ENCODE assay signal across 22 cellular contexts in the genomic region with DNA sequence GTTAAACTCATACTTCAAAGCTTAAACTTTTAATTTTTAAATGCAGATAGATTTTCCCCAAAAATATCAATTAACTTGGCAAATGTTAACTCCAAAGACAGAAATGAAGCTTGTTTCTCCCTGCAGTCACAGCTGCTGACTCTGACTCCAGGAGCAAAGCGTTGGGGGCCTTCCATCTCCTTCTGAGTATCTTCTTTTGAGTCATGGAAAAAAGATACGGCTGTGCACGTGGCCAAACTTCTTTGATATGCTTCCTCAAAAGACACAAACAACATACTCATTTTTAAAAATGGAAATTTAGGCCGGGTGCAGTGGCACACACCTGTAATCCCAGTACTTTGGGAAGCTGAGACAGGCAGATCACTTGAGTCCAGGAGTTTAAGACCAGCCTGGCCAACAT. TPM values are rescaled to one million over a fixed set of nuclear protein-coding genes. Genes with fewer than 3 reads are reported as not detected.
DNase-seq lines count a peak whose midpoint lies in the region; ATAC-seq, FAIRE-seq and TF ChIP-seq lines count a peak whose summit lies in the region.
"Had no signal": no experiment of that assay in that cellular context is flagged by ENCODE, and none has a peak within 500 bp of the region (broad histone marks: within the 10 kb centered on the region; RNA-seq: fewer than 3 reads in every experiment).

No MANE protein-coding gene starts in this region.

- no peak for DNase-seq in activated CD4-positive, alpha-beta T cell treated with anti-CD3 and anti-CD28 coated beads, Interleukin-2, amount 10 ng/mL, durations not matched to agents 24 days and 14 days
- no peak for DNase-seq in activated CD4-positive, alpha-beta T cell treated with anti-CD3 and anti-CD28 coated beads for 48 hours
- no peak for DNase-seq in HepG2 (ENCODE audit: low spot score)
- DNase-seq in right lobe of liver, result no peak
- DNase-seq in nephron progenitor cell, result no peak
- no peak for DNase-seq in germinal center (ENCODE audit: low spot score)
- no peak for DNase-seq in DMS114 treated with DMSO at 0.1 percent for 48 hours (lab: John Stamatoyannopoulos, UW; ENCODE audit: unreplicated experiment)
- DNase-seq: CD4-positive, alpha-beta T cell; CD8-positive, alpha-beta memory T cell; DMS 273 treated with DMSO at 0.1 percent for 48 hours; DMS53; DMS79 treated with DMSO at 0.1 percent for 48 hours; GF-D8; GOT3; HFFc6 had no signal

- H3K27ac ChIP-seq in HepG2 (ENCODE audit: extremely low read length, insufficient read depth, low read length) (no peak overlapping the region), right lobe of liver (no peak overlapping the region), OCI-LY3 (ENCODE audit: low read length) (no peak overlapping the region; the same call in 1 of the 2 replicates)

- intact Hi-C loops in activated CD4-positive, alpha-beta T cell treated with anti-CD3 and anti-CD28 coated beads, Interleukin-2, amount 10 ng/mL, durations not matched to agents 24 days and 14 days (cut with micrococcal nuclease), result no loop called here
- intact Hi-C loops in HepG2 (cut with micrococcal nuclease; ENCODE audit: unreplicated experiment), result no loop called here
- intact Hi-C loops in right lobe of liver (cut with DNase I), result no loop called here

- H3K36me3 ChIP-seq in HepG2 (replicated peaks in 1 of 2; ENCODE audit: control insufficient read depth in 1 of 2, insufficient read depth in 2 of 2, low read length in 2 of 2) (0 out of 5 replicates have a peak, but pooled peaks cover 0 to 1% of the 10 kb centered on the region in 2 experiments), right lobe of liver (no peaks in the 10 kb centered on the region), OCI-LY3 (replicated peaks; ENCODE audit: low read depth, low read length) (no peaks in the 10 kb centered on the region)
- H3K36me3 ChIP-seq: HAP-1 had no signal

- TF ChIP-seq POLR2A in HepG2 (IDR thresholded peaks at IDR 0.05; ENCODE audit: insufficient read depth in 1 of 2, low read depth in 2 of 2, low read length in 2 of 2), result no peak
- no peak for TF ChIP-seq POLR2A in right lobe of liver (IDR thresholded peaks at IDR 0.05)

- H3K9me3 ChIP-seq in HepG2 (ENCODE audit: low read length) (no peaks in the 10 kb centered on the region), right lobe of liver (no peaks in the 10 kb centered on the region), OCI-LY3 (ENCODE audit: insufficient read depth, low read length) (no peaks in the 10 kb centered on the region)
- H3K9me3 ChIP-seq: HAP-1 had no signal

- ATAC-seq in HepG2 (no peak), right lobe of liver (no peak)

- no peak for TF ChIP-seq RAD21 in HepG2 (CRISPR knock-in tag; IDR thresholded peaks at IDR 0.05)

- H4K20me1 ChIP-seq in HepG2 (ENCODE audit: insufficient read depth, low read length) (no peaks in the 10 kb centered on the region), OCI-LY3 (ENCODE audit: insufficient read depth, low read length) (no peaks in the 10 kb centered on the region)

- H3K4me1 Mint-ChIP-seq in activated CD4-positive, alpha-beta T cell treated with anti-CD3 and anti-CD28 coated beads, Interleukin-2, amount 10 ng/mL, durations not matched to agents 24 days and 14 days, result peaks cover 3% of the 10 kb centered on the region
- peaks cover 13% of the 10 kb centered on the region for H3K4me1 Mint-ChIP-seq in nephron progenitor cell

- POLR2A ChIA-PET in HepG2 (lab: Yijun Ruan, JAX), result no interaction called here

- H3K4me2 ChIP-seq in HepG2 (ENCODE audit: low read depth, low read length) (no peak overlapping the region), OCI-LY3 (ENCODE audit: low read length) (peak overlapping the region; percentile 21)

- CTCF ChIA-PET in HepG2 (lab: Yijun Ruan, JAX; ENCODE audit: low intra/inter-chr PET ratio, low total read pairs), result no interaction called here

- H2AFZ ChIP-seq in HepG2 (ENCODE audit: low read length), result no peak overlapping the region
- no peak overlapping the region for H2AFZ ChIP-seq in OCI-LY3 (ENCODE audit: low read depth, low read length)

- no TSS peak for BruUV-seq in HepG2 (replicated peaks; lab: Mats Ljungman, UMichigan)

- H3K27me3 ChIP-seq in HepG2 (ENCODE audit: control insufficient read depth in 1 of 2, insufficient read depth in 2 of 2, low read length in 2 of 2) (no peaks in the 10 kb centered on the region), right lobe of liver (no peaks in the 10 kb centered on the region), OCI-LY3 (ENCODE audit: low read depth, low read length) (no peaks in the 10 kb centered on the region)

- TF ChIP-seq CTCF in HepG2 (CRISPR knock-in tag; IDR thresholded peaks at IDR 0.05), result no peak
- TF ChIP-seq CTCF in right lobe of liver (IDR thresholded peaks at IDR 0.05), result no peak
- no peak for TF ChIP-seq CTCF in OCI-LY3 (IDR thresholded peaks at IDR 0.05; ENCODE audit: low read depth, low read length)
- no peak for TF ChIP-seq CTCF in nephron progenitor cell (IDR thresholded peaks at IDR 0.05)

- no peak overlapping the region for H3K4me3 Mint-ChIP-seq in activated CD4-positive, alpha-beta T cell treated with anti-CD3 and anti-CD28 coated beads, Interleukin-2, amount 10 ng/mL, durations not matched to agents 24 days and 14 days
- H3K4me3 Mint-ChIP-seq in nephron progenitor cell, result no peak overlapping the region
- H3K4me3 Mint-ChIP-seq: CD14-positive monocyte; CD4-positive, alpha-beta T cell; CD8-positive, alpha-beta memory T cell; HFFc6 had no signal

- WGBS in HepG2 (ENCODE audit: low lambda C conversion rate), result 96% methylated on average over 4 of the region's 4 CpGs
- WGBS in right lobe of liver (ENCODE audit: insufficient coverage, low coverage, low lambda C conversion rate, missing lambda C conversion rate), result 86% methylated on average over 4 of the region's 4 CpGs

- H3K9ac ChIP-seq in HepG2 (ENCODE audit: insufficient read depth, low read depth, low read length), result no peak overlapping the region
- H3K9ac ChIP-seq in OCI-LY3 (ENCODE audit: low read length), result no peak overlapping the region

- peaks cover 3% of the 10 kb centered on the region for H3K79me2 ChIP-seq in HepG2 (ENCODE audit: insufficient read depth, low read length)
- peaks cover 13% of the 10 kb centered on the region for H3K79me2 ChIP-seq in OCI-LY3 (ENCODE audit: low read length)

- no peak for FAIRE-seq in HepG2 (lab: Jason Lieb, UNC)
- FAIRE-seq: D721Med, GM12891, GM18507, H54 had no signal

- no peaks in the 10 kb centered on the region for H3K27me3 Mint-ChIP-seq in activated CD4-positive, alpha-beta T cell treated with anti-CD3 and anti-CD28 coated beads, Interleukin-2, amount 10 ng/mL, durations not matched to agents 24 days and 14 days
- H3K27me3 Mint-ChIP-seq in nephron progenitor cell (ENCODE audit: low read depth, poor library complexity), result no peaks in the 10 kb centered on the region
- H3K27me3 Mint-ChIP-seq: CD4-positive, alpha-beta T cell; CD8-positive, alpha-beta memory T cell had no signal

- H3K4me3 ChIP-seq in HepG2 (replicated peaks in 1 of 3; ENCODE audit: insufficient read depth in 1 of 3, low read depth in 2 of 3, low read length in 3 of 3) (no peak overlapping the region), right lobe of liver (no peak overlapping the region), OCI-LY3 (ENCODE audit: low read length) (peak overlapping the region; percentile 9; the same call in 1 of the 2 replicates)
- H3K4me3 ChIP-seq: HAP-1 had no signal

- TF ChIP-seq EP300 in HepG2 (IDR thresholded peaks at IDR 0.05; ENCODE audit: low read depth in 2 of 2, low read length in 2 of 2) (no peak), HepG2 (CRISPR knock-in tag; IDR thresholded peaks at IDR 0.05; ENCODE audit: borderline replicate concordance) (no peak)

- H3K4me1 ChIP-seq in HepG2 (ENCODE audit: insufficient read depth, low read length) (no peaks in the 10 kb centered on the region), right lobe of liver (peaks cover 0 to 15% (median 8%) of the 10 kb centered on the region in 4 donors), OCI-LY3 (ENCODE audit: low read length) (peaks cover 14% of the 10 kb centered on the region)
- H3K4me1 ChIP-seq: HAP-1 had no signal

- no peaks in the 10 kb centered on the region for H3K36me3 Mint-ChIP-seq in activated CD4-positive, alpha-beta T cell treated with anti-CD3 and anti-CD28 coated beads, Interleukin-2, amount 10 ng/mL, durations not matched to agents 24 days and 14 days (ENCODE audit: low read depth)
- no peaks in the 10 kb centered on the region for H3K36me3 Mint-ChIP-seq in nephron progenitor cell (ENCODE audit: low read depth)

- in situ Hi-C loops in HepG2 (cut with HindIII; ENCODE audit: extremely low pct_ligation_motif_present, low pct_unique_long_range_greater_than_20kb), result no loop called here

- H3K9me3 Mint-ChIP-seq in activated CD4-positive, alpha-beta T cell treated with anti-CD3 and anti-CD28 coated beads, Interleukin-2, amount 10 ng/mL, durations not matched to agents 24 days and 14 days, result no peaks in the 10 kb centered on the region
- no peaks in the 10 kb centered on the region for H3K9me3 Mint-ChIP-seq in nephron progenitor cell
- H3K9me3 Mint-ChIP-seq: CD14-positive monocyte; CD4-positive, alpha-beta T cell had no signal

- peak overlapping the region; percentile 15 for H3K27ac Mint-ChIP-seq in activated CD4-positive, alpha-beta T cell treated with anti-CD3 and anti-CD28 coated beads, Interleukin-2, amount 10 ng/mL, durations not matched to agents 24 days and 14 days
- peak overlapping the region; percentile 61 for H3K27ac Mint-ChIP-seq in nephron progenitor cell
- H3K27ac Mint-ChIP-seq: CD14-positive monocyte; CD4-positive, alpha-beta T cell; CD8-positive, alpha-beta memory T cell; HFFc6 had no signal

RNA-seq across cellular contexts. Expression of a gene that starts 28.3 kb away (rescaled TPM):
- total RNA-seq in activated CD4-positive, alpha-beta T cell treated with anti-CD3 and anti-CD28 coated beads, Interleukin-2, amount 10 ng/mL, durations not matched to agents 24 days and 14 days, result 7.5 and 8.1 TPM in 2 replicates
- 18.0 and 23.3 TPM in 2 replicates for total RNA-seq in HepG2 (2016; rRNA removed; fragmentation: Illumina TruSeq; extraction: Trizol)
- total RNA-seq in HepG2 (2016; cell fraction: cytosol; rRNA removed; fragmentation: Illumina TruSeq; extraction: Trizol; ENCODE audit: low read depth), result 9.2 and 11.4 TPM in 2 replicates
- total RNA-seq in HepG2 (2016; cell fraction: insoluble cytoplasmic fraction; rRNA removed; fragmentation: Illumina TruSeq; extraction: Trizol), result 17.5 and 21.2 TPM in 2 replicates
- 11.3 and 16.2 TPM in 2 replicates for total RNA-seq in HepG2 (2016; cell fraction: membrane; rRNA removed; fragmentation: Illumina TruSeq; extraction: Trizol)
- total RNA-seq in HepG2 (2016; cell fraction: nucleus; rRNA removed; fragmentation: Illumina TruSeq; extraction: Trizol), result 24.2 TPM in 2 replicates
- 6.2 and 6.9 TPM in 2 replicates for polyA plus RNA-seq in HepG2 (2011; rRNA removed)
- polyA plus RNA-seq in HepG2 (2011; cell fraction: cytosol; rRNA removed), result 5.1 and 7.1 TPM in 2 replicates
- 7.2 and 8.6 TPM in 2 replicates for polyA plus RNA-seq in HepG2 (2011; cell fraction: nucleus; rRNA removed)
- polyA plus RNA-seq in HepG2 (2012), result 6.4 and 7.5 TPM in 2 replicates
- 0.37 and 0.47 TPM in 2 replicates for polyA plus RNA-seq in HepG2 (2016; cell fraction: cytosol; fragmentation: Illumina TruSeq; extraction: Trizol; ENCODE audit: low read depth)
- 19.2 and 19.4 TPM in 2 replicates for polyA plus RNA-seq in HepG2 (2016; cell fraction: insoluble cytoplasmic fraction; fragmentation: Illumina TruSeq; extraction: Trizol; ENCODE audit: low read depth)
- polyA plus RNA-seq in HepG2 (2016; cell fraction: membrane; fragmentation: Illumina TruSeq; extraction: Trizol; ENCODE audit: low read depth), result 1.4 TPM in 2 replicates
- polyA plus RNA-seq in HepG2 (2016; cell fraction: nucleus; fragmentation: Illumina TruSeq; extraction: Trizol; ENCODE audit: insufficient read depth, low read depth), result 11.5 and 13.4 TPM in 2 replicates
- 2.9 and 11.2 TPM in 2 replicates for polyA minus RNA-seq in HepG2 (2011; rRNA and poly(A)+ RNA removed; ENCODE audit: low replicate concordance)
- 8.8 and 11.3 TPM in 2 replicates for polyA minus RNA-seq in HepG2 (2011; cell fraction: cytosol; rRNA and poly(A)+ RNA removed)
- polyA minus RNA-seq in HepG2 (2011; cell fraction: nucleus; rRNA and poly(A)+ RNA removed), result 33.9 and 35.4 TPM in 2 replicates
- 10 to 100 TPM in 5 of 6 experiments, 1 to 10 TPM in 1; 8.4 to 15.9 (median 11.7) TPM for total RNA-seq in right lobe of liver
